In the genomic region with DNA sequence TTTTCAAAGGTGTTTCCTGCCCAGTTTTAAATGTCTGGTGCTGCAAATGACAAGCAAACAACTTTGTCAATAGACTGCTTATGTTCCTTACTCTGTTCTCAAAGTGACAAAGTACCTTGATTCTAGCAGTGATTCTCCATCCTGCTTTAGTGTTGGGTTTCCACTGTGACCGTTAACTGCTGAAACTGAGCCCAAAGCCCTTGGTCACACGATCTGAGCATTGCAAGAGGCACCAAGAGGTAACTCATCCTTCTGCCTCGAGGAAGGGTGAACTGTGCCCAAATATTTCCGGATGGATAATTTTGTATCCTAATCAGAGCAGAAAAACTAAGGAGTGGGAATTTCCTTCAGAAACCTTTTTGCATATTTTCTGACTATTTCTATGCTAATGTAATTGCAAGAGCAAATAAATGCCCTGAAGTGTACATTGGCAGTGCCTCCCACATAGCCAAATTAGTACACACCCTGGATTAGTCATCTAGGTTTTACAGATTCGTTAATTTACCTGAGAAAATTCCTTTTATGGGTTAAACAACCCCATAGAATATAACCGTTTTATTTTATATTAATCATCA, we compare ENCODE assay signal across 18 cellular contexts. TPM values are rescaled to one million over a fixed set of nuclear protein-coding genes. Genes with fewer than 3 reads are reported as not detected.
DNase-seq lines count a peak whose midpoint lies in the region; ATAC-seq, FAIRE-seq and TF ChIP-seq lines count a peak whose summit lies in the region.
"Had no signal": no experiment of that assay in that cellular context is flagged by ENCODE, and none has a peak within 500 bp of the region (broad histone marks: within the 10 kb centered on the region; RNA-seq: fewer than 3 reads in every experiment).

No MANE protein-coding gene starts in this region.

- peak overlapping the region; percentile 14 for H3K27ac ChIP-seq in keratinocyte (ENCODE audit: control insufficient read depth, insufficient read depth, low read length)
- H3K27ac ChIP-seq: BLaER1 treated with 17β-estradiol and CSF1 and Interleukin-3, amounts not matched to agents 10 nM and 100 nM; PC-9; SK-N-MC had no signal

- H2AFZ ChIP-seq in keratinocyte (ENCODE audit: control insufficient read depth, low read length): peak overlapping the region; percentile 78
- H2AFZ ChIP-seq: PC-9 had no signal

- no peaks in the 10 kb centered on the region for H3K9me3 Mint-ChIP-seq in activated CD4-positive, alpha-beta memory T cell treated with anti-CD3 and anti-CD28 coated beads for 36 hours
- H3K9me3 Mint-ChIP-seq: H9 had no signal

- intact Hi-C loops in left colon (cut with DNase I, micrococcal nuclease): no loop called here
- intact Hi-C loops in activated CD4-positive, alpha-beta memory T cell treated with anti-CD3 and anti-CD28 coated beads for 36 hours (cut with micrococcal nuclease): no loop called here

- H3K9me3 ChIP-seq in keratinocyte (ENCODE audit: control insufficient read depth, low read depth, low read length): no peaks in the 10 kb centered on the region
- H3K9me3 ChIP-seq: BLaER1 treated with 17β-estradiol and CSF1 and Interleukin-3, amounts not matched to agents 10 nM and 100 nM had no signal

- no peaks in the 10 kb centered on the region for H4K20me1 ChIP-seq in keratinocyte (ENCODE audit: control insufficient read depth, extremely low read depth, insufficient read depth, low read length)
- H4K20me1 ChIP-seq: BLaER1 treated with 17β-estradiol and CSF1 and Interleukin-3, amounts not matched to agents 10 nM and 100 nM had no signal

- no peak for TF ChIP-seq CTCF in keratinocyte (optimal IDR thresholded peaks at IDR 0.05 in 1 of 3, IDR thresholded peaks at IDR 0.05 in 1 of 3, conservative IDR thresholded peaks at IDR 0.05 in 1 of 3; ENCODE audit: extremely low read depth in 1 of 3, insufficient read depth in 2 of 3, low read length in 3 of 3)

- no peaks in the 10 kb centered on the region for H3K4me1 Mint-ChIP-seq in activated CD4-positive, alpha-beta memory T cell treated with anti-CD3 and anti-CD28 coated beads for 36 hours (ENCODE audit: low read depth)

- no peaks in the 10 kb centered on the region for H3K79me2 ChIP-seq in keratinocyte (ENCODE audit: control insufficient read depth, insufficient read depth, low read length)

- CTCF ChIA-PET in activated CD4-positive, alpha-beta memory T cell treated with anti-CD3 and anti-CD28 coated beads for 36 hours (lab: Charles Lee): no interaction called here

- H3K27me3 Mint-ChIP-seq in activated CD4-positive, alpha-beta memory T cell treated with anti-CD3 and anti-CD28 coated beads for 36 hours: no peaks in the 10 kb centered on the region

- no peaks in the 10 kb centered on the region for H3K27me3 ChIP-seq in keratinocyte (ENCODE audit: control insufficient read depth, extremely low read depth, insufficient read depth, low read length)
- H3K27me3 ChIP-seq: BLaER1 treated with 17β-estradiol and CSF1 and Interleukin-3, amounts not matched to agents 10 nM and 100 nM had no signal

- H3K36me3 Mint-ChIP-seq in activated CD4-positive, alpha-beta memory T cell treated with anti-CD3 and anti-CD28 coated beads for 36 hours: no peaks in the 10 kb centered on the region

- no peak overlapping the region for H3K4me3 Mint-ChIP-seq in activated CD4-positive, alpha-beta memory T cell treated with anti-CD3 and anti-CD28 coated beads for 36 hours
- H3K4me3 Mint-ChIP-seq: H9 had no signal

- H3K4me2 ChIP-seq in keratinocyte (ENCODE audit: control insufficient read depth, extremely low read depth, insufficient read depth, low read depth, low read length): peak overlapping the region; percentile 70
- H3K4me2 ChIP-seq: BLaER1 treated with 17β-estradiol and CSF1 and Interleukin-3, amounts not matched to agents 10 nM and 100 nM; PC-9 had no signal

- no peak overlapping the region for H3K27ac Mint-ChIP-seq in activated CD4-positive, alpha-beta memory T cell treated with anti-CD3 and anti-CD28 coated beads for 36 hours
- H3K27ac Mint-ChIP-seq: H9 had no signal

- H3K9ac ChIP-seq in keratinocyte (ENCODE audit: control insufficient read depth, extremely low read depth, insufficient read depth, low read length): no peak overlapping the region
- H3K9ac ChIP-seq: BLaER1 treated with 17β-estradiol and CSF1 and Interleukin-3, amounts not matched to agents 10 nM and 100 nM had no signal

- POLR2A ChIA-PET in activated CD4-positive, alpha-beta memory T cell treated with anti-CD3 and anti-CD28 coated beads for 36 hours (lab: Charles Lee): no interaction called here

- no peak overlapping the region for H3K4me3 ChIP-seq in keratinocyte (ENCODE audit: control insufficient read depth in 2 of 3, extremely low read depth in 1 of 3, insufficient read depth in 2 of 3, low read depth in 1 of 3, low read length in 3 of 3)
- H3K4me3 ChIP-seq: BLaER1 treated with 17β-estradiol and CSF1 and Interleukin-3, amounts not matched to agents 10 nM and 100 nM; PC-9; SK-N-MC had no signal

- H3K4me1 ChIP-seq in keratinocyte (ENCODE audit: control insufficient read depth, extremely low read depth, insufficient read depth, low read length): peaks cover 10% of the 10 kb centered on the region

- DNase-seq in NCI-H2171 treated with DMSO at 0.1 percent for 48 hours (lab: John Stamatoyannopoulos, UW) (peak; percentile 47), NCI-H2171 (lab: John Stamatoyannopoulos, UW) (no peak), NCI-H446 treated with DMSO at 0.1 percent for 48 hours (lab: John Stamatoyannopoulos, UW) (peak; percentile 65), keratinocyte (ENCODE audit: low read depth, low spot score) (no peak), renal cortical epithelial cell (ENCODE audit: low read depth) (peak; percentile 94), left colon (no peak), hypothalamus (lab: John Stamatoyannopoulos, UW) (no peak)
- no peak for DNase-seq in activated CD4-positive, alpha-beta memory T cell treated with anti-CD3 and anti-CD28 coated beads for 36 hours
- DNase-seq: DMS 273 treated with DMSO at 0.1 percent for 48 hours, H9, Karpas-422, NCI-H1436 treated with DMSO at 0.1 percent for 48 hours, NCI-H524, PC-9, T-helper 1 cell had no signal

- no peak for ATAC-seq in left colon
- ATAC-seq: Right ventricle myocardium inferior had no signal

- FAIRE-seq in keratinocyte (lab: Jason Lieb, UNC): peak; percentile 70

- dilution Hi-C loops in keratinocyte (cut with MboI; ENCODE audit: extremely low pct_ligation_motif_present, low sequenced_read_pairs): no loop called here

- H3K9me1 ChIP-seq in keratinocyte (ENCODE audit: control insufficient read depth, extremely low read depth, insufficient read depth, low read length): no peaks in the 10 kb centered on the region

- no peaks in the 10 kb centered on the region for H3K36me3 ChIP-seq in keratinocyte (ENCODE audit: control insufficient read depth in 2 of 2, extremely low read depth in 1 of 2, insufficient read depth in 2 of 2, low read length in 2 of 2)
- H3K36me3 ChIP-seq: BLaER1 treated with 17β-estradiol and CSF1 and Interleukin-3, amounts not matched to agents 10 nM and 100 nM had no signal

RNA-seq across cellular contexts. Expression of a gene that starts 31.6 kb away (rescaled TPM):
- polyA plus RNA-seq in keratinocyte: 11.1 to 25.6 TPM (median 14.9 TPM) in 3 replicates
- 31.7 TPM for polyA plus RNA-seq in keratinocyte (2011; ENCODE audit: low read depth)
- 10.4 and 15.9 TPM in 2 replicates for polyA plus RNA-seq in keratinocyte (2011; cell fraction: cytosol; rRNA removed)
- 26.5 and 29.5 TPM in 2 replicates for polyA plus RNA-seq in keratinocyte (2011; cell fraction: nucleus; rRNA removed)
- polyA plus RNA-seq in keratinocyte (2012; ENCODE audit: low replicate concordance): 8.8 and 18.5 TPM in 2 replicates
- 12.8 to 71.0 TPM (median 43.5 TPM) in 3 replicates for polyA minus RNA-seq in keratinocyte
- 11.1 TPM for polyA minus RNA-seq in keratinocyte (2011; cell fraction: cytosol; rRNA and poly(A)+ RNA removed)
- polyA minus RNA-seq in keratinocyte (2011; cell fraction: nucleus; rRNA and poly(A)+ RNA removed): 79.5 and 114 TPM in 2 replicates
- 11.6 and 117 TPM in 2 replicates for total RNA-seq in renal cortical epithelial cell
- 10 to 100 TPM; 25.5 to 33.3 TPM for total RNA-seq in left colon
- not detected for total RNA-seq in activated CD4-positive, alpha-beta memory T cell treated with anti-CD3 and anti-CD28 coated beads for 36 hours

Comparison
In these comparisons a context has a peak if more than half of its experiments do, and no peak if none do; other contexts are left out.
1. DNase-seq: peak in NCI-H2171 treated with DMSO at 0.1 percent for 48 hours (single experiment), NCI-H446 treated with DMSO at 0.1 percent for 48 hours (single experiment) and renal cortical epithelial cell (single experiment); none in NCI-H2171 (single experiment), keratinocyte (single experiment), left colon (0 of 2), activated CD4-positive, alpha-beta memory T cell treated with anti-CD3 and anti-CD28 coated beads for 36 hours (single experiment) and hypothalamus (0 of 51).
2. RNA of a gene that starts 31.6 kb away (total RNA-seq): 11.6 to 117 TPM in renal cortical epithelial cell and 25.5 to 33.3 TPM in left colon; not detected in activated CD4-positive, alpha-beta memory T cell treated with anti-CD3 and anti-CD28 coated beads for 36 hours; every median in the first group is over 10 times any median in the second.